In genomic region chr3:139561959-139562676, GRCh38 we compare ENCODE assay signal across 9 cellular contexts. TPM values are rescaled to one million over a fixed set of nuclear protein-coding genes. Genes with fewer than 3 reads are reported as not detected.
DNase-seq lines count a peak whose midpoint lies in the region; ATAC-seq and TF ChIP-seq lines count a peak whose summit lies in the region.
"Had no signal": no experiment of that assay in that cellular context is flagged by ENCODE, and none has a peak within 500 bp of the region (broad histone marks: within the 10 kb centered on the region; RNA-seq: fewer than 3 reads in every experiment).

No MANE protein-coding gene starts in this region.

- H3K27me3 ChIP-seq in colonic mucosa: no peaks in the 10 kb centered on the region
- no peaks in the 10 kb centered on the region for H3K27me3 ChIP-seq in CD4-positive, alpha-beta memory T cell (ENCODE audit: insufficient read depth, low read length)
- H3K27me3 ChIP-seq: BLaER1 treated with 17β-estradiol and CSF1 and Interleukin-3, amounts not matched to agents 10 nM and 100 nM had no signal

- DNase-seq in NCI-H510A treated with DMSO at 0.1 percent for 48 hours (lab: John Stamatoyannopoulos, UW) (peak; percentile 30), NCI-H510A (lab: John Stamatoyannopoulos, UW) (no peak), NCI-H2171 treated with DMSO at 0.1 percent for 48 hours (lab: John Stamatoyannopoulos, UW) (peak; percentile 75), colonic mucosa (peak; percentile 41), mesothelial cell of epicardium (ENCODE audit: low spot score in 2 of 2, unreplicated experiment in 2 of 2) (no peak)
- no peak for DNase-seq in CD4-positive, alpha-beta memory T cell
- no peak for DNase-seq in stimulated activated CD4-positive, alpha-beta T cell treated with anti-CD3 and anti-CD28 coated beads, Interleukin-4, amount 100 ng/mL, for 24 hours

- H3K9me3 ChIP-seq in colonic mucosa: no peaks in the 10 kb centered on the region
- no peaks in the 10 kb centered on the region for H3K9me3 ChIP-seq in CD4-positive, alpha-beta memory T cell (ENCODE audit: control insufficient read depth in 1 of 2, low read length in 2 of 2)
- H3K9me3 ChIP-seq: BLaER1 treated with 17β-estradiol and CSF1 and Interleukin-3, amounts not matched to agents 10 nM and 100 nM had no signal

- no peak for ATAC-seq in GM21360 (IDR thresholded peaks at IDR 0.05; ENCODE audit: unreplicated experiment)

- no peak overlapping the region for H3K27ac Mint-ChIP-seq in mesothelial cell of epicardium
- H3K27ac Mint-ChIP-seq in CD4-positive, alpha-beta memory T cell: no peak overlapping the region

- H3K4me3 Mint-ChIP-seq in mesothelial cell of epicardium: no peak overlapping the region
- no peak overlapping the region for H3K4me3 Mint-ChIP-seq in CD4-positive, alpha-beta memory T cell

- no peaks in the 10 kb centered on the region for H3K36me3 Mint-ChIP-seq in mesothelial cell of epicardium
- H3K36me3 Mint-ChIP-seq in CD4-positive, alpha-beta memory T cell: no peaks in the 10 kb centered on the region

- TF ChIP-seq CTCF in colonic mucosa (IDR thresholded peaks at IDR 0.05) (peak; percentile 33), mesothelial cell of epicardium (IDR thresholded peaks at IDR 0.05; ENCODE audit: unreplicated experiment) (peak; percentile 46)

- POLR2A ChIA-PET in CD4-positive, alpha-beta memory T cell (lab: Charles Lee; ENCODE audit: partially characterized antibody): no interaction called here

- no peaks in the 10 kb centered on the region for H3K4me1 ChIP-seq in colonic mucosa
- no peaks in the 10 kb centered on the region for H3K4me1 ChIP-seq in CD4-positive, alpha-beta memory T cell (ENCODE audit: insufficient read depth, low read length)

- no peaks in the 10 kb centered on the region for H3K27me3 Mint-ChIP-seq in mesothelial cell of epicardium (ENCODE audit: low read depth)
- H3K27me3 Mint-ChIP-seq in CD4-positive, alpha-beta memory T cell: no peaks in the 10 kb centered on the region

- H3K4me1 Mint-ChIP-seq in mesothelial cell of epicardium: peaks cover 36% of the 10 kb centered on the region
- no peaks in the 10 kb centered on the region for H3K4me1 Mint-ChIP-seq in CD4-positive, alpha-beta memory T cell

- no peaks in the 10 kb centered on the region for H3K36me3 ChIP-seq in colonic mucosa
- no peaks in the 10 kb centered on the region for H3K36me3 ChIP-seq in CD4-positive, alpha-beta memory T cell (ENCODE audit: insufficient read depth, low read length)
- H3K36me3 ChIP-seq: BLaER1 treated with 17β-estradiol and CSF1 and Interleukin-3, amounts not matched to agents 10 nM and 100 nM had no signal

- H3K27ac ChIP-seq in colonic mucosa: no peak overlapping the region
- no peak overlapping the region for H3K27ac ChIP-seq in CD4-positive, alpha-beta memory T cell (ENCODE audit: low read depth, low read length)
- H3K27ac ChIP-seq: BLaER1 treated with 17β-estradiol and CSF1 and Interleukin-3, amounts not matched to agents 10 nM and 100 nM had no signal

- CTCF ChIA-PET in CD4-positive, alpha-beta memory T cell (lab: Charles Lee; ENCODE audit: partially characterized antibody): no interaction called here

- no peaks in the 10 kb centered on the region for H3K9me3 Mint-ChIP-seq in mesothelial cell of epicardium
- H3K9me3 Mint-ChIP-seq in CD4-positive, alpha-beta memory T cell: no peaks in the 10 kb centered on the region

- intact Hi-C loops in colonic mucosa (cut with DNase I): loop anchor here (2.0 kb wide), 1 partner anchor 135 kb away; no protein-coding TSS in a partner anchor
- intact Hi-C loops in CD4-positive, alpha-beta memory T cell (cut with micrococcal nuclease): no loop called here

- H3K4me3 ChIP-seq in colonic mucosa: no peak overlapping the region
- H3K4me3 ChIP-seq in CD4-positive, alpha-beta memory T cell (ENCODE audit: low read length in 2 of 2): no peak overlapping the region
- H3K4me3 ChIP-seq: BLaER1 treated with 17β-estradiol and CSF1 and Interleukin-3, amounts not matched to agents 10 nM and 100 nM had no signal

- H3K9ac ChIP-seq in colonic mucosa (ENCODE audit: low read depth in 2 of 2, low read length in 2 of 2): no peak overlapping the region

RNA-seq across cellular contexts. Expression of gene RBP1, which starts 22.6 kb away (rescaled TPM):
- 1 to 10 TPM; 3.8 to 5.5 TPM for total RNA-seq in colonic mucosa
- total RNA-seq in mesothelial cell of epicardium: 683 to 700 TPM (median 691 TPM) in 3 replicates
- not detected for total RNA-seq in CD4-positive, alpha-beta memory T cell
- polyA plus RNA-seq in CD4-positive, alpha-beta memory T cell: not detected

Comparison
In these comparisons a context has a peak if more than half of its experiments do, and no peak if none do; other contexts are left out.
1. DNase-seq: peak in NCI-H510A treated with DMSO at 0.1 percent for 48 hours (single experiment), NCI-H2171 treated with DMSO at 0.1 percent for 48 hours (single experiment) and colonic mucosa (single experiment); none in NCI-H510A (single experiment), mesothelial cell of epicardium (0 of 2), CD4-positive, alpha-beta memory T cell (0 of 5) and stimulated activated CD4-positive, alpha-beta T cell treated with anti-CD3 and anti-CD28 coated beads, Interleukin-4, amount 100 ng/mL, for 24 hours (single experiment).
2. RNA of gene RBP1, which starts 22.6 kb away (total RNA-seq): 683 to 700 TPM in mesothelial cell of epicardium; 3.8 to 5.5 TPM in colonic mucosa and not detected in CD4-positive, alpha-beta memory T cell; every median in the first group is over 100 times any median in the second.